In genomic region chr15:70508561-70509281, GRCh38 we compare ENCODE assay signal across 10 cellular contexts.
DNase-seq lines count a peak whose midpoint lies in the region; ATAC-seq and TF ChIP-seq lines count a peak whose summit lies in the region.
"Had no signal": no experiment of that assay in that cellular context is flagged by ENCODE, and none has a peak within 500 bp of the region (broad histone marks: within the 10 kb centered on the region; RNA-seq: fewer than 3 reads in every experiment).

No MANE protein-coding gene starts in this region.

- H3K4me3 ChIP-seq in WI38 (ENCODE audit: low read depth, low read length) (no peak overlapping the region), fibroblast of villous mesenchyme (ENCODE audit: low read depth, low read length) (no peak overlapping the region)

- 0 out of 2 replicates have a peak, but pooled peaks have one; percentile 9 for TF ChIP-seq CTCF in WI38 (IDR thresholded peaks at IDR 0.05; ENCODE audit: low read depth, low read length)
- peak; percentile 7 for TF ChIP-seq CTCF in fibroblast of villous mesenchyme (IDR thresholded peaks at IDR 0.05; ENCODE audit: insufficient read depth, low read depth, low read length)
- TF ChIP-seq CTCF in type B pancreatic cell (conservative IDR thresholded peaks at IDR 0.05), result no peak

- peaks cover 28% of the 10 kb centered on the region for H3K4me1 Mint-ChIP-seq in type B pancreatic cell (ENCODE audit: unreplicated experiment)

- H3K27me3 Mint-ChIP-seq in type B pancreatic cell, result no peaks in the 10 kb centered on the region

- peak; percentile 54 for DNase-seq in activated naive CD4-positive, alpha-beta T cell treated with Interleukin-2 at 50 U/mL for 16 hours
- no peak for DNase-seq in activated naive CD4-positive, alpha-beta T cell (lab: John Stamatoyannopoulos, UW)
- peak; percentile 76 for DNase-seq in fibroblast of villous mesenchyme (ENCODE audit: low read depth)
- DNase-seq in type B pancreatic cell (ENCODE audit: extremely low spot score, unreplicated experiment), result no peak
- DNase-seq in NCI-H2227 (lab: John Stamatoyannopoulos, UW; ENCODE audit: unreplicated experiment), result no peak
- DNase-seq: hypothalamus, NCI-H1436 treated with DMSO at 0.1 percent for 48 hours had no signal

- peaks cover 15% of the 10 kb centered on the region for H3K36me3 Mint-ChIP-seq in type B pancreatic cell

- H3K27ac Mint-ChIP-seq in type B pancreatic cell, result peak overlapping the region; percentile 84

- no peak for ATAC-seq in HG03521 (IDR thresholded peaks at IDR 0.05; ENCODE audit: unreplicated experiment)
- no peak for ATAC-seq in HG02840 (IDR thresholded peaks at IDR 0.05; ENCODE audit: low FRiP score, unreplicated experiment)

- H3K9me3 Mint-ChIP-seq in type B pancreatic cell, result peaks cover 27% of the 10 kb centered on the region

- H3K4me3 Mint-ChIP-seq in type B pancreatic cell, result peak overlapping the region; percentile 60

Comparison
In these comparisons a context has a peak if more than half of its experiments do, and no peak if none do; other contexts are left out.
1. DNase-seq: peak in activated naive CD4-positive, alpha-beta T cell treated with Interleukin-2 at 50 U/mL for 16 hours (single experiment) and fibroblast of villous mesenchyme (single experiment); none in activated naive CD4-positive, alpha-beta T cell (0 of 4), type B pancreatic cell (single experiment) and NCI-H2227 (single experiment).